Comparison of ENCODE assay signal across 10 cellular contexts in genomic region chr16:75306102-75306762, GRCh38. TPM values are rescaled to one million over a fixed set of nuclear protein-coding genes. Genes with fewer than 3 reads are reported as not detected.
DNase-seq lines count a peak whose midpoint lies in the region; ATAC-seq, FAIRE-seq and TF ChIP-seq lines count a peak whose summit lies in the region.
"Had no signal": no experiment of that assay in that cellular context is flagged by ENCODE, and none has a peak within 500 bp of the region (broad histone marks: within the 10 kb centered on the region; RNA-seq: fewer than 3 reads in every experiment).

No MANE protein-coding gene starts in this region.

- H3K9me3 ChIP-seq in A549 (no peaks in the 10 kb centered on the region), mucosa of rectum (ENCODE audit: control insufficient read depth in 2 of 2, low read length in 2 of 2) (no peaks in the 10 kb centered on the region)

- H3K36me3 Mint-ChIP-seq in endothelial cell (ENCODE audit: low read depth, unreplicated experiment), result peaks cover 16% of the 10 kb centered on the region

- no peak for FAIRE-seq in A549 (lab: Jason Lieb, UNC)
- FAIRE-seq: endometrium had no signal

- H3K27me3 Mint-ChIP-seq in endothelial cell (ENCODE audit: unreplicated experiment), result no peaks in the 10 kb centered on the region

- no peaks in the 10 kb centered on the region for H3K9me3 Mint-ChIP-seq in endothelial cell (ENCODE audit: unreplicated experiment)

- ATAC-seq in A549 (peak; percentile 63 to 67), HG02970 (IDR thresholded peaks at IDR 0.05; ENCODE audit: low FRiP score, unreplicated experiment) (no peak), GM21529 (IDR thresholded peaks at IDR 0.05; ENCODE audit: unreplicated experiment) (no peak)

- POLR2A ChIA-PET in A549 (lab: Yijun Ruan, JAX), result interaction anchor here (1.2 to 2.6 kb wide), 7 partner anchors 38 to 322 kb away, joined by 4 to 15 read pairs (median 6); partner anchors contain the start of genes BCAR1 and WDR59

- no peak for TF ChIP-seq POLR2A in A549 (IDR thresholded peaks at IDR 0.05; ENCODE audit: low read length)

- no peak for TF ChIP-seq EP300 in A549 (IDR thresholded peaks at IDR 0.05)

- H3K9ac ChIP-seq in mucosa of rectum (ENCODE audit: low read depth in 1 of 2, low read length in 2 of 2), result peak overlapping the region; percentile 43 to 70

- no peak overlapping the region for H3K4me3 Mint-ChIP-seq in endothelial cell (ENCODE audit: unreplicated experiment)

- no peak for TF ChIP-seq RAD21 in A549 (conservative IDR thresholded peaks at IDR 0.05 in 1 of 2, IDR thresholded peaks at IDR 0.05 in 1 of 2)

- TF ChIP-seq CTCF in A549 (IDR thresholded peaks at IDR 0.05) (no peak), endothelial cell (IDR thresholded peaks at IDR 0.05; ENCODE audit: unreplicated experiment) (no peak)

- WGBS in A549 (ENCODE audit: missing lambda C conversion rate), result 5% methylated on average over 9 of the region's 9 CpGs

- H3K27ac Mint-ChIP-seq in endothelial cell (ENCODE audit: unreplicated experiment), result peak overlapping the region; percentile 98

- no peaks in the 10 kb centered on the region for H3K27me3 ChIP-seq in mucosa of rectum (ENCODE audit: control insufficient read depth in 2 of 2, insufficient read depth in 2 of 2, low read length in 2 of 2)

- H3K4me1 ChIP-seq in A549, result peaks cover 51% of the 10 kb centered on the region
- peaks cover 40 to 51% of the 10 kb centered on the region in 2 donors for H3K4me1 ChIP-seq in mucosa of rectum (ENCODE audit: control insufficient read depth in 2 of 2, insufficient read depth in 2 of 2, low read length in 2 of 2)

- H3K36me3 ChIP-seq in mucosa of rectum (ENCODE audit: control insufficient read depth in 2 of 2, insufficient read depth in 2 of 2, low read length in 2 of 2), result peaks cover 11 to 21% of the 10 kb centered on the region in 2 donors

- CTCF ChIA-PET in A549 (lab: Yijun Ruan, JAX), result interaction anchor here (0.5 to 4.3 kb wide), 8 partner anchors 13 to 225 kb away, joined by 3 to 28 read pairs (median 5); no protein-coding TSS in a partner anchor

- DNase-seq in A549 (ENCODE audit: low read depth in 1 of 2, low spot score in 1 of 2) (peak; percentile 54 to 88), M059J (ENCODE audit: low read depth) (peak; percentile 48), endothelial cell (ENCODE audit: low spot score) (no peak), NCI-H82 treated with DMSO at 0.1 percent for 48 hours (lab: John Stamatoyannopoulos, UW; ENCODE audit: unreplicated experiment) (no peak), GM03348 (ENCODE audit: low spot score) (no peak)
- DNase-seq: DMS 273 treated with DMSO at 0.1 percent for 48 hours had no signal

- peak overlapping the region; percentile 26; the same call in 2 of the 3 replicates for H3K4me3 ChIP-seq in A549
- H3K4me3 ChIP-seq in mucosa of rectum (ENCODE audit: low read length in 2 of 2), result peak overlapping the region; percentile 49 to 58

- peak overlapping the region; percentile 84 for H3K4me2 ChIP-seq in A549

- H3K27ac ChIP-seq in A549, result peak overlapping the region; percentile 91 to 96
- peak overlapping the region; percentile 93 for H3K27ac ChIP-seq in mucosa of rectum (ENCODE audit: low read depth in 2 of 2, low read length in 2 of 2)

- peaks cover 52% of the 10 kb centered on the region for H3K4me1 Mint-ChIP-seq in endothelial cell (ENCODE audit: unreplicated experiment)

TF ChIP-seq in A549, 52 proteins besides CTCF, POLR2A, EP300 and RAD21:
- TF ChIP-seq USF2 (IDR thresholded peaks at IDR 0.05), result peak; percentile 32; the same call in 1 of the 2 replicates
- TF ChIP-seq EHF (CRISPR knock-in tag; IDR thresholded peaks at IDR 0.05), result no peak
- TF ChIP-seq FOXS1 (CRISPR knock-in tag; IDR thresholded peaks at IDR 0.05), result no peak
- TF ChIP-seq MAFK (IDR thresholded peaks at IDR 0.05; ENCODE audit: partially characterized antibody), result no peak
- no peak for TF ChIP-seq ZC3H11A (IDR thresholded peaks at IDR 0.05)
- no peak for TF ChIP-seq TFCP2L1 (CRISPR knock-in tag; IDR thresholded peaks at IDR 0.05)
- no peak for TF ChIP-seq ESRRA (IDR thresholded peaks at IDR 0.05; ENCODE audit: borderline replicate concordance, low read length)
- no peak for TF ChIP-seq FOSB (CRISPR knock-in tag; IDR thresholded peaks at IDR 0.05)
- TF ChIP-seq CEBPB (IDR thresholded peaks at IDR 0.05), result no peak
- TF ChIP-seq HEYL (CRISPR knock-in tag; IDR thresholded peaks at IDR 0.05), result no peak
- no peak for TF ChIP-seq CHD4 (IDR thresholded peaks at IDR 0.05; ENCODE audit: borderline replicate concordance)
- TF ChIP-seq RARB (CRISPR knock-in tag; IDR thresholded peaks at IDR 0.05), result no peak
- peak; percentile 59; the same call in 1 of the 2 replicates for TF ChIP-seq GATA3 (IDR thresholded peaks at IDR 0.05; ENCODE audit: borderline replicate concordance)
- TF ChIP-seq ATOH8 (CRISPR knock-in tag; IDR thresholded peaks at IDR 0.05; ENCODE audit: low read depth), result 0 out of 2 replicates have a peak, but pooled peaks have one; percentile 39
- TF ChIP-seq HOXB13 (CRISPR knock-in tag; IDR thresholded peaks at IDR 0.05; ENCODE audit: low read depth), result peak; percentile 32; the same call in 1 of the 2 replicates
- TF ChIP-seq ZNF302 (CRISPR knock-in tag; IDR thresholded peaks at IDR 0.05), result no peak
- no peak for TF ChIP-seq ELK1 (IDR thresholded peaks at IDR 0.05; ENCODE audit: low read depth, low read length)
- TF ChIP-seq EHMT2 (IDR thresholded peaks at IDR 0.05; ENCODE audit: low read depth), result no peak
- TF ChIP-seq POLR2AphosphoS2 (conservative IDR thresholded peaks at IDR 0.05; ENCODE audit: low read length), result no peak

RNA-seq across cellular contexts. Expression of gene BCAR1, which starts 54.8 kb away (rescaled TPM):
- polyA plus RNA-seq in A549 (2011; rRNA removed) (8.3 and 10.2 TPM in 2 replicates), A549 (2017; fragmentation: RNase III; extraction: RNeasy Plus Mini Kit Qiagen cat#74134 plus additional on column Dnase treatment) (34.2 to 35.9 TPM (median 35.8 TPM) in 3 replicates)
- polyA plus RNA-seq in A549 (2012; cell fraction: cytosol; rRNA removed), result 35.4 and 50.7 TPM in 2 replicates
- polyA plus RNA-seq in A549 (2012; cell fraction: nucleus; rRNA removed), result 81.8 and 122 TPM in 2 replicates
- polyA minus RNA-seq in A549 (2011; rRNA and poly(A)+ RNA removed), result 12.3 and 12.9 TPM in 2 replicates
- 47.3 and 80.5 TPM in 2 replicates for total RNA-seq in M059J (2014; rRNA removed; shearing (Covaris generic))
- total RNA-seq in endothelial cell (ENCODE audit: unreplicated experiment), result 182 TPM

Comparison
In these comparisons a context has a peak if more than half of its experiments do, and no peak if none do; other contexts are left out.
1. ATAC-seq: peak in A549 (2 of 2); none in HG02970 (single experiment) and GM21529 (single experiment).
2. DNase-seq: peak in A549 (2 of 2) and M059J (single experiment); none in endothelial cell (single experiment), NCI-H82 treated with DMSO at 0.1 percent for 48 hours (single experiment) and GM03348 (single experiment).